In the genomic region with DNA sequence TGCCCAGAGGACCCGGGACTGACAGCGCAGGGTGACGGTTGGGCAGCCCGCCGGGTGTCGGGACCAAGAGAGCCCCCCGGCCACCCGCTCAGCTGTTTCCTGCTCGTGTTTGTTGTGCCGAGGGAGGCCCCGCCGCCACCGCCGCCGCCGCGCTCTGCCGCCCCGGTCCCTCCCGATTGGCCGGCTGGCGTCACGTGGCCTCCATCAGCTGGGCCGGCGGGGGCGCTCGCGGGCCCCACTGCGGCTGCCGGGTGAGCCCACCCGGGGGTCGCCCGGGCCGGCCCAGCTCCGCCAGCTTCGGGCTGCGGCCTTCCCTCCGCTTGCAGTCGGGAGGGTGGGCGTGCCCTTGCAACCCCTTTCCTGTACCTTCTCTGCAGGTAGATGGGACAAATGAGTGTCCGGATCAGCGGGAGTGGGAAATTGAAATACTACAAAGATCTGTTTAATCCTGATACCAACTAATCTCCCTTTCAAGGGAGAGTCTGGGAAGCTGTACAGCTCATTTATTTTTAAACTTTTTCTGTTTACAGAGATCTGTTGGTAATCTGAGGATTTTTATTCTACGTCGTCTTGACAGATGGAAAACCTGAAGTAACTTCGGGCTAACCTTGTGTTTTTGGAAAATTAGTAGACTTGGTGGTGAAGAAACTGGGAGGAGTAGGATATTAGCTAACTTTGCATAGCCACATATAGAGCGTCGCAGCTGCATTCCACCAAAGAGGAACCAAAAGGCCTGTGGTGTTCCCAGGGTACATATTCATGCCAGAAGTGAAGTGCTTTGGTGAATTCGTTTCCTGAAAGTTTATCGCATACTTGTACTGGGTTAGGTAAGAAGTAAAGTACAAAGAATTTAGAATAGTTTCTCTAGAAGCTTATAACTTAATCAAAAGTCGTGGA, we compare ENCODE assay signal across 8 cellular contexts. TPM values are rescaled to one million over a fixed set of nuclear protein-coding genes. Genes with fewer than 3 reads are reported as not detected.
A peak's percentile ranks its signal among the peaks of the same experiment; 100 is the strongest.
DNase-seq lines count a peak whose midpoint lies in the region; ATAC-seq and TF ChIP-seq lines count a peak whose summit lies in the region.

No MANE protein-coding gene starts in this region.

- no peak for TF ChIP-seq EP300 in esophagus muscularis mucosa (IDR thresholded peaks at IDR 0.05)

- peaks cover 8% of the 10 kb centered on the region for H3K36me3 ChIP-seq in OCI-LY3 (replicated peaks; ENCODE audit: low read depth, low read length)
- peaks cover 0 to 19% (median 3%) of the 10 kb centered on the region in 4 donors for H3K36me3 ChIP-seq in esophagus muscularis mucosa

- 0 out of 2 replicates have a peak, but pooled peaks cover 2% of the 10 kb centered on the region for H3K79me2 ChIP-seq in OCI-LY3 (ENCODE audit: low read length)

- peak; percentile 66 for TF ChIP-seq POLR2A in esophagus muscularis mucosa (IDR thresholded peaks at IDR 0.05; ENCODE audit: low read depth)

- peak overlapping the region; percentile 97 for H3K4me3 ChIP-seq in OCI-LY3 (ENCODE audit: low read length)
- peak overlapping the region; percentile 82 to 99 (median 92) for H3K4me3 ChIP-seq in esophagus muscularis mucosa

- peak; percentile 65 for DNase-seq in ACHN
- DNase-seq in activated T-cell treated with anti-CD3 and anti-CD28 coated beads, Interleukin-2, amount 50 U/mL, for 48 hours = peak; percentile 80 to 85
- peak; percentile 93 for DNase-seq in esophagus muscularis mucosa (ENCODE audit: extremely low spot score)
- DNase-seq in myocyte (ENCODE audit: low read depth) = peak; percentile 75
- peak; percentile 55 to 62 for DNase-seq in stimulated activated CD8-positive, alpha-beta memory T cell treated with anti-CD3 and anti-CD28 coated beads, Interleukin-7, amount 100 ng/mL, for 48 hours (ENCODE audit: extremely low read depth in 1 of 2, low read depth in 1 of 2)

- intact Hi-C loops in esophagus muscularis mucosa (cut with DNase I) = no loop called here

- in situ Hi-C loops in ACHN (cut with HindIII; ENCODE audit: low pct_ligation_motif_present, low pct_unique_long_range_greater_than_20kb, low sequenced_read_pairs) = no loop called here

- H2AFZ ChIP-seq in OCI-LY3 (ENCODE audit: low read depth, low read length) = no peak overlapping the region

- H3K9me3 ChIP-seq in OCI-LY3 (ENCODE audit: insufficient read depth, low read length) (no peaks in the 10 kb centered on the region), esophagus muscularis mucosa (no peaks in the 10 kb centered on the region)

- TF ChIP-seq CTCF in OCI-LY3 (IDR thresholded peaks at IDR 0.05; ENCODE audit: low read depth, low read length) = peak; percentile 51
- peak; percentile 31 to 59 (median 53) for TF ChIP-seq CTCF in esophagus muscularis mucosa (IDR thresholded peaks at IDR 0.05)

- peak; percentile 29 for ATAC-seq in GM18867 (IDR thresholded peaks at IDR 0.05; ENCODE audit: unreplicated experiment)
- peak; percentile 18 for ATAC-seq in HG03442 (IDR thresholded peaks at IDR 0.05; ENCODE audit: unreplicated experiment)

- WGBS in esophagus muscularis mucosa = 7% methylated on average over 38 of the region's 50 CpGs

- H3K27ac ChIP-seq in OCI-LY3 (ENCODE audit: low read length) (peak overlapping the region; percentile 88), esophagus muscularis mucosa (replicated peaks in 1 of 4) (peak overlapping the region; percentile 98 to 100 (median 99))

- H3K4me1 ChIP-seq in OCI-LY3 (ENCODE audit: low read length) = peaks cover 36% of the 10 kb centered on the region
- peaks cover 39 to 60% (median 54%) of the 10 kb centered on the region in 4 donors for H3K4me1 ChIP-seq in esophagus muscularis mucosa

- H3K4me2 ChIP-seq in OCI-LY3 (ENCODE audit: low read length) = peak overlapping the region; percentile 98

- H3K27me3 ChIP-seq in OCI-LY3 (ENCODE audit: low read depth, low read length) (no peaks in the 10 kb centered on the region), esophagus muscularis mucosa (no peaks in the 10 kb centered on the region)

- H4K20me1 ChIP-seq in OCI-LY3 (ENCODE audit: insufficient read depth, low read length) = peaks cover 42% of the 10 kb centered on the region

- peak overlapping the region; percentile 94 for H3K9ac ChIP-seq in OCI-LY3 (ENCODE audit: low read length)

RNA-seq across cellular contexts. Expression of gene YPEL5, which starts 1.2 kb away (rescaled TPM):
- total RNA-seq in esophagus muscularis mucosa = 100 to 1,000 TPM in 3 of 4 donors, 10 to 100 TPM in 1; 96.0 to 148 (median 109) TPM
- 96.0 and 107 TPM in 2 replicates for total RNA-seq in myocyte
- 103 TPM for polyA plus RNA-seq in myocyte (2012)

Comparison
In these comparisons a context has a peak if more than half of its experiments do, and no peak if none do; other contexts are left out.
1. Peak in every context shown above with its lines: DNase-seq, ATAC-seq, H3K4me3 ChIP-seq and H3K27ac ChIP-seq.